ENCODE assay signal across 1 cellular context in the genomic region with DNA sequence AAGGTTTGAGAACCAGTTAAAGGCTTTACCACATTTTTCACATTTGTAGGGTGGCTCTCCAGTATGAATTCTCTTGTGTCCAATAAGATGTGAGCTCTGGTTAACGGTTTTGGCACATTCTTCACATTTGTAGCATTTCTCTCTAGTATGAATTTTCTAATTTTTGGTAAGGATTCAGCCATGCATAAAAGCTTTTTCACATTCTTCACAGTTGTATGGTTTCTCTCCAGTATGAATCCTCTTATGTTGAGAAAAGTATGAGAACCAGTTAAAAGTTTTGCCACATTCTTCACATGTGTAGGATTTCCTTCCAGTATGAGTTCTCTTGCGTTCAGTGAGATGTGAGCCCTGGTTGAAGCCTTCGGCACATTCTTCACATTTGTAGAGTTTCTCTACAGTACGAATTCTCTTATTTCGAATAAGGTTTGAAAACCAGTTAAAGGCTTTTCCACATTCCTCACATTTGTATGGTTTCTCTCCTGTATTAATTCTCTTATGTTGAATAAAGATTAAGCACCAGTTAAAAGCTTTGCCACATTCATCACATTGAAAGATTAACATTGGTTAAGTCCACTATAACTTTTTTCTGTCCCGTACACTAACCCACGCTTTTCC.
A peak's percentile ranks its signal among the peaks of the same experiment; 100 is the strongest.
TF ChIP-seq lines count a peak whose summit lies in the region.

No MANE protein-coding gene starts in this region.

TF ChIP-seq in K562, 482 proteins besides CTCF, POLR2A, EP300 and RAD21:
- TF ChIP-seq ZNF274 (IDR thresholded peaks at IDR 0.05; ENCODE audit: borderline replicate concordance, low read depth, low read length), result peak; percentile 98
- TF ChIP-seq, protein P1, sequence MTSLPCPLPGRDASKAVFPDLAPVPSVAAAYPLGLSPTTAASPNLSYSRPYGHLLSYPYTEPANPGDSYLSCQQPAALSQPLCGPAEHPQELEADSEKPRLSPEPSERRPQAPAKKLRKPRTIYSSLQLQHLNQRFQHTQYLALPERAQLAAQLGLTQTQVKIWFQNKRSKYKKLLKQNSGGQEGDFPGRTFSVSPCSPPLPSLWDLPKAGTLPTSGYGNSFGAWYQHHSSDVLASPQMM (CRISPR knock-in tag; IDR thresholded peaks at IDR 0.05), result no peak
